Comparison of ENCODE assay signal across 28 cellular contexts in genomic region chr11:96127596-96127959, GRCh38.
DNase-seq lines count a peak whose midpoint lies in the region; ATAC-seq and TF ChIP-seq lines count a peak whose summit lies in the region.
"Had no signal": no experiment of that assay in that cellular context is flagged by ENCODE, and none has a peak within 500 bp of the region (broad histone marks: within the 10 kb centered on the region; RNA-seq: fewer than 3 reads in every experiment).

No MANE protein-coding gene starts in this region.

- H3K36me3 ChIP-seq in naive thymus-derived CD4-positive, alpha-beta T cell (ENCODE audit: control insufficient read depth in 2 of 3, insufficient read depth in 3 of 3, low read length in 3 of 3), result peaks cover 0 to 8% (median 0%) of the 10 kb centered on the region in 3 experiments
- H3K36me3 ChIP-seq in aorta (ENCODE audit: control insufficient read depth in 1 of 2, insufficient read depth in 2 of 2, low read length in 1 of 2), result no peaks in the 10 kb centered on the region
- no peaks in the 10 kb centered on the region; the same call in 1 of the 2 replicates for H3K36me3 ChIP-seq in WERI-Rb-1
- H3K36me3 ChIP-seq: ascending aorta, Peyer's patch, SJCRH30, spleen had no signal

- ATAC-seq in activated CD8-positive, alpha-beta T cell treated with anti-CD3 and anti-CD28 coated beads for 36 hours, result no peak
- ATAC-seq in activated CD8-positive, alpha-beta T cell treated with anti-CD3 and anti-CD28 coated beads, Interleukin-2, amount 10 ng/mL, durations not matched to agents 7 days and 5 days, result no peak
- no peak for ATAC-seq in activated naive CD8-positive, alpha-beta T cell treated with anti-CD3 and anti-CD28 coated beads, Interleukin-2, amount 50 U/mL, for 24 hours
- ATAC-seq in naive thymus-derived CD4-positive, alpha-beta T cell, result no peak
- no peak for ATAC-seq in aorta (ENCODE audit: low FRiP score)
- no peak for ATAC-seq in GM19455 (IDR thresholded peaks at IDR 0.05; ENCODE audit: unreplicated experiment)
- ATAC-seq: A549; CD8-positive, alpha-beta T cell had no signal

- H3K36me3 Mint-ChIP-seq in activated CD8-positive, alpha-beta T cell treated with anti-CD3 and anti-CD28 coated beads for 36 hours (ENCODE audit: low read depth), result peaks cover 14% of the 10 kb centered on the region
- peaks cover 16% of the 10 kb centered on the region for H3K36me3 Mint-ChIP-seq in activated CD8-positive, alpha-beta T cell treated with anti-CD3 and anti-CD28 coated beads, Interleukin-2, amount 10 ng/mL, durations not matched to agents 7 days and 5 days (ENCODE audit: low read depth)
- H3K36me3 Mint-ChIP-seq in activated naive CD8-positive, alpha-beta T cell treated with anti-CD3 and anti-CD28 coated beads, Interleukin-2, amount 50 U/mL, for 24 hours (ENCODE audit: low read depth), result peaks cover 10% of the 10 kb centered on the region
- peaks cover 10 to 61% (median 51%) of the 10 kb centered on the region in 5 donors for H3K36me3 Mint-ChIP-seq in naive thymus-derived CD4-positive, alpha-beta T cell

- CTCF ChIA-PET in activated CD8-positive, alpha-beta T cell treated with anti-CD3 and anti-CD28 coated beads for 36 hours (lab: Charles Lee), result interaction anchor here (1.1 to 1.7 kb wide), 3 partner anchors 13 to 216 kb away, joined by 3 to 4 read pairs (median 3); partner anchors contain the start of gene MAML2
- CTCF ChIA-PET in activated CD8-positive, alpha-beta T cell treated with anti-CD3 and anti-CD28 coated beads, Interleukin-2, amount 10 ng/mL, durations not matched to agents 7 days and 5 days (lab: Charles Lee), result interaction anchor here (1.0 to 2.1 kb wide), 4 partner anchors 13 to 216 kb away, joined by 3 to 5 read pairs (median 4); partner anchors contain the start of gene MAML2
- CTCF ChIA-PET in naive thymus-derived CD4-positive, alpha-beta T cell (lab: Charles Lee), result interaction anchor here (1.5 kb wide), 1 partner anchor 216 kb away, joined by 4 read pairs; the partner anchor contains the start of gene MAML2

- H3K4me1 ChIP-seq in naive thymus-derived CD4-positive, alpha-beta T cell (ENCODE audit: control insufficient read depth in 2 of 2, insufficient read depth in 2 of 2, low read length in 2 of 2), result peaks cover 17 to 21% of the 10 kb centered on the region in 2 donors
- no peaks in the 10 kb centered on the region for H3K4me1 ChIP-seq in aorta (ENCODE audit: control insufficient read depth in 1 of 2, insufficient read depth in 2 of 2, low read length in 2 of 2)
- H3K4me1 ChIP-seq: ascending aorta, Peyer's patch had no signal

- no peaks in the 10 kb centered on the region for H3K27me3 ChIP-seq in naive thymus-derived CD4-positive, alpha-beta T cell (ENCODE audit: control insufficient read depth in 2 of 2, insufficient read depth in 2 of 2, low read length in 2 of 2)
- H3K27me3 ChIP-seq in aorta (ENCODE audit: control insufficient read depth in 1 of 2, insufficient read depth in 2 of 2, low read length in 1 of 2), result no peaks in the 10 kb centered on the region
- H3K27me3 ChIP-seq in WERI-Rb-1 (ENCODE audit: insufficient read depth, low read depth, severe bottlenecking), result no peaks in the 10 kb centered on the region
- H3K27me3 ChIP-seq: ascending aorta, Peyer's patch, SJCRH30, spleen had no signal

- POLR2A ChIA-PET in activated CD8-positive, alpha-beta T cell treated with anti-CD3 and anti-CD28 coated beads for 36 hours (lab: Charles Lee), result interaction anchor here (1.1 to 1.2 kb wide), 2 partner anchors 12 to 107 kb away, joined by 3 read pairs; no protein-coding TSS in a partner anchor
- POLR2A ChIA-PET in activated CD8-positive, alpha-beta T cell treated with anti-CD3 and anti-CD28 coated beads, Interleukin-2, amount 10 ng/mL, durations not matched to agents 7 days and 5 days (lab: Charles Lee), result no interaction called here
- POLR2A ChIA-PET in naive thymus-derived CD4-positive, alpha-beta T cell (lab: Charles Lee), result interaction anchor here (0.9 kb wide), 1 partner anchor 12 kb away, joined by 3 read pairs; no protein-coding TSS in a partner anchor

- intact Hi-C loops in activated CD8-positive, alpha-beta T cell treated with anti-CD3 and anti-CD28 coated beads for 36 hours (cut with micrococcal nuclease), result no loop called here
- intact Hi-C loops in naive thymus-derived CD4-positive, alpha-beta T cell (cut with micrococcal nuclease), result no loop called here
- intact Hi-C loops in aorta (cut with DNase I), result no loop called here

- peak overlapping the region; percentile 60 for H3K27ac Mint-ChIP-seq in activated CD8-positive, alpha-beta T cell treated with anti-CD3 and anti-CD28 coated beads for 36 hours
- H3K27ac Mint-ChIP-seq in activated CD8-positive, alpha-beta T cell treated with anti-CD3 and anti-CD28 coated beads, Interleukin-2, amount 10 ng/mL, durations not matched to agents 7 days and 5 days, result no peak overlapping the region
- peak overlapping the region; percentile 71 for H3K27ac Mint-ChIP-seq in activated naive CD8-positive, alpha-beta T cell treated with anti-CD3 and anti-CD28 coated beads, Interleukin-2, amount 50 U/mL, for 24 hours
- H3K27ac Mint-ChIP-seq in naive thymus-derived CD4-positive, alpha-beta T cell, result peak overlapping the region in 5 of 9 donors; percentile 27 to 81 (median 48)
- H3K27ac Mint-ChIP-seq: endodermal cell had no signal

- 15 to 24% methylated on average over 2 of the region's 2 CpGs for WGBS in aorta, 2 donors

- no peak overlapping the region for H3K27ac ChIP-seq in naive thymus-derived CD4-positive, alpha-beta T cell (ENCODE audit: low read depth, low read length)
- H3K27ac ChIP-seq in aorta (ENCODE audit: low read depth in 1 of 2, low read length in 2 of 2) (no peak overlapping the region), WERI-Rb-1 (no peak overlapping the region)
- H3K27ac ChIP-seq: A549, ascending aorta, parathyroid adenoma, Peyer's patch, SJCRH30, spleen had no signal

- no peaks in the 10 kb centered on the region for H3K9me3 ChIP-seq in naive thymus-derived CD4-positive, alpha-beta T cell (ENCODE audit: control insufficient read depth in 2 of 3, low read length in 3 of 3)
- H3K9me3 ChIP-seq in aorta (ENCODE audit: control insufficient read depth, low read length) (no peaks in the 10 kb centered on the region), WERI-Rb-1 (ENCODE audit: severe bottlenecking) (no peaks in the 10 kb centered on the region)
- H3K9me3 ChIP-seq: A549, ascending aorta, Peyer's patch, SJCRH30, spleen had no signal

- DNase-seq in activated CD8-positive, alpha-beta T cell treated with anti-CD3 and anti-CD28 coated beads for 36 hours, result no peak
- DNase-seq in activated CD8-positive, alpha-beta T cell treated with anti-CD3 and anti-CD28 coated beads, Interleukin-2, amount 10 ng/mL, durations not matched to agents 7 days and 5 days, result no peak
- DNase-seq in NCI-H1105 treated with DMSO at 0.1 percent for 48 hours (lab: John Stamatoyannopoulos, UW), result peak; percentile 34
- DNase-seq in activated naive CD8-positive, alpha-beta T cell treated with anti-CD3 and anti-CD28 coated beads, Interleukin-2, amount 50 U/mL, for 24 hours, result no peak
- DNase-seq in naive thymus-derived CD4-positive, alpha-beta T cell, result no peak
- no peak for DNase-seq in aorta
- DNase-seq in WERI-Rb-1, result no peak
- DNase-seq: activated CD4-positive, alpha-beta T cell treated with anti-CD3 and anti-CD28 coated beads for 36 hours; activated naive CD4-positive, alpha-beta T cell treated with anti-CD3 and anti-CD28 coated beads, Interleukin-2, amount 50 U/mL, for 16 hours; activated T-cell treated with anti-CD3 and anti-CD28 coated beads, Interleukin-2, amount 50 U/mL, for 48 hours; caudate nucleus; CD8-positive, alpha-beta T cell; cortex of kidney; DMS 273 treated with DMSO at 0.1 percent for 48 hours; EL; endodermal cell; GOT3; NCI-H1694 treated with DMSO at 0.1 percent for 48 hours; NCI-H526 treated with DMSO at 0.1 percent for 48 hours; Peyer's patch; SJCRH30; spleen; trophoblast cell had no signal

- H3K4me1 Mint-ChIP-seq in activated CD8-positive, alpha-beta T cell treated with anti-CD3 and anti-CD28 coated beads for 36 hours (ENCODE audit: low read depth), result peaks cover 74% of the 10 kb centered on the region
- peaks cover 30% of the 10 kb centered on the region for H3K4me1 Mint-ChIP-seq in activated CD8-positive, alpha-beta T cell treated with anti-CD3 and anti-CD28 coated beads, Interleukin-2, amount 10 ng/mL, durations not matched to agents 7 days and 5 days (ENCODE audit: low read depth)
- peaks cover 93% of the 10 kb centered on the region for H3K4me1 Mint-ChIP-seq in activated naive CD8-positive, alpha-beta T cell treated with anti-CD3 and anti-CD28 coated beads, Interleukin-2, amount 50 U/mL, for 24 hours
- H3K4me1 Mint-ChIP-seq in naive thymus-derived CD4-positive, alpha-beta T cell, result peaks cover 24 to 91% (median 77%) of the 10 kb centered on the region in 7 donors
- H3K4me1 Mint-ChIP-seq: endodermal cell had no signal

- H3K27me3 Mint-ChIP-seq in activated CD8-positive, alpha-beta T cell treated with anti-CD3 and anti-CD28 coated beads for 36 hours, result no peaks in the 10 kb centered on the region
- H3K27me3 Mint-ChIP-seq in activated CD8-positive, alpha-beta T cell treated with anti-CD3 and anti-CD28 coated beads, Interleukin-2, amount 10 ng/mL, durations not matched to agents 7 days and 5 days (ENCODE audit: low read depth), result no peaks in the 10 kb centered on the region
- no peaks in the 10 kb centered on the region for H3K27me3 Mint-ChIP-seq in activated naive CD8-positive, alpha-beta T cell treated with anti-CD3 and anti-CD28 coated beads, Interleukin-2, amount 50 U/mL, for 24 hours
- no peaks in the 10 kb centered on the region for H3K27me3 Mint-ChIP-seq in naive thymus-derived CD4-positive, alpha-beta T cell
- H3K27me3 Mint-ChIP-seq: activated CD4-positive, alpha-beta T cell treated with anti-CD3 and anti-CD28 coated beads for 36 hours had no signal

- TF ChIP-seq CTCF in activated CD8-positive, alpha-beta T cell treated with anti-CD3 and anti-CD28 coated beads for 36 hours (IDR thresholded peaks at IDR 0.05), result no peak
- no peak for TF ChIP-seq CTCF in WERI-Rb-1 (IDR thresholded peaks at IDR 0.05; ENCODE audit: low read depth, low read length)

- H3K4me3 ChIP-seq in naive thymus-derived CD4-positive, alpha-beta T cell (ENCODE audit: low read length), result no peak overlapping the region
- no peak overlapping the region for H3K4me3 ChIP-seq in aorta (ENCODE audit: low read length in 2 of 2)
- H3K4me3 ChIP-seq in WERI-Rb-1 (ENCODE audit: low read depth, low read length), result no peak overlapping the region
- H3K4me3 ChIP-seq: A549, ascending aorta, Peyer's patch, SJCRH30, spleen had no signal

- no peaks in the 10 kb centered on the region for H3K9me3 Mint-ChIP-seq in activated CD8-positive, alpha-beta T cell treated with anti-CD3 and anti-CD28 coated beads for 36 hours
- no peaks in the 10 kb centered on the region for H3K9me3 Mint-ChIP-seq in activated CD8-positive, alpha-beta T cell treated with anti-CD3 and anti-CD28 coated beads, Interleukin-2, amount 10 ng/mL, durations not matched to agents 7 days and 5 days (ENCODE audit: insufficient read depth)
- H3K9me3 Mint-ChIP-seq in activated naive CD8-positive, alpha-beta T cell treated with anti-CD3 and anti-CD28 coated beads, Interleukin-2, amount 50 U/mL, for 24 hours, result no peaks in the 10 kb centered on the region
- peaks cover 0 to 4% (median 0%) of the 10 kb centered on the region in 11 donors for H3K9me3 Mint-ChIP-seq in naive thymus-derived CD4-positive, alpha-beta T cell
- H3K9me3 Mint-ChIP-seq: CD8-positive, alpha-beta T cell; endodermal cell had no signal

- no peak overlapping the region for H3K4me3 Mint-ChIP-seq in activated CD8-positive, alpha-beta T cell treated with anti-CD3 and anti-CD28 coated beads for 36 hours
- H3K4me3 Mint-ChIP-seq in activated CD8-positive, alpha-beta T cell treated with anti-CD3 and anti-CD28 coated beads, Interleukin-2, amount 10 ng/mL, durations not matched to agents 7 days and 5 days, result no peak overlapping the region
- no peak overlapping the region for H3K4me3 Mint-ChIP-seq in activated naive CD8-positive, alpha-beta T cell treated with anti-CD3 and anti-CD28 coated beads, Interleukin-2, amount 50 U/mL, for 24 hours
- peak overlapping the region in 1 of 10 donors; percentile 26 for H3K4me3 Mint-ChIP-seq in naive thymus-derived CD4-positive, alpha-beta T cell
- H3K4me3 Mint-ChIP-seq: activated CD4-positive, alpha-beta T cell treated with anti-CD3 and anti-CD28 coated beads for 36 hours; CD8-positive, alpha-beta T cell; endodermal cell; neural crest cell had no signal
